22 cellular contexts compared by ENCODE assay signal in genomic region chr16:67435758-67436164, GRCh38. TPM values are rescaled to one million over a fixed set of nuclear protein-coding genes. Genes with fewer than 3 reads are reported as not detected.
DNase-seq lines count a peak whose midpoint lies in the region; ATAC-seq, FAIRE-seq and TF ChIP-seq lines count a peak whose summit lies in the region.
"Had no signal": no experiment of that assay in that cellular context is flagged by ENCODE, and none has a peak within 500 bp of the region (broad histone marks: within the 10 kb centered on the region; RNA-seq: fewer than 3 reads in every experiment).

No MANE protein-coding gene starts in this region.

- no peak overlapping the region for H3K4me3 Mint-ChIP-seq in type B pancreatic cell
- H3K4me3 Mint-ChIP-seq in activated T-cell treated with anti-CD3 and anti-CD28 coated beads, Interleukin-2, amount 50 U/mL, for 4 hours = no peak overlapping the region

- H3K79me1 ChIP-seq in neuronal stem cell (ENCODE audit: low read depth, low read length) = no peaks in the 10 kb centered on the region

- H3K79me2 ChIP-seq in HepG2 (ENCODE audit: insufficient read depth, low read length) = no peaks in the 10 kb centered on the region

- peaks cover 13% of the 10 kb centered on the region for H3K4me1 Mint-ChIP-seq in type B pancreatic cell (ENCODE audit: unreplicated experiment)
- H3K4me1 Mint-ChIP-seq in activated T-cell treated with anti-CD3 and anti-CD28 coated beads, Interleukin-2, amount 50 U/mL, for 4 hours (ENCODE audit: low read depth) = peaks cover 5% of the 10 kb centered on the region

- no peak for DNase-seq in HepG2 (ENCODE audit: low spot score)
- DNase-seq in right lobe of liver = no peak
- DNase-seq in colonic mucosa = peak; percentile 18
- no peak for DNase-seq in neuronal stem cell (ENCODE audit: low spot score)
- DNase-seq in type B pancreatic cell (ENCODE audit: extremely low spot score, unreplicated experiment) = no peak
- DNase-seq in GM19240 (ENCODE audit: insufficient read length, low spot score) = no peak
- no peak for DNase-seq in activated T-cell treated with anti-CD3 and anti-CD28 coated beads, Interleukin-2, amount 50 U/mL, for 4 hours
- DNase-seq in HuH-7 (ENCODE audit: low spot score) = no peak
- DNase-seq: 8988T, COR-L47, DMS153, KG1, NCI-H1048, NCI-H146, NCI-H2081, NCI-H774 had no signal

- H2BK12ac ChIP-seq in neuronal stem cell (ENCODE audit: low read length) = no peak overlapping the region

- intact Hi-C loops in HepG2 (cut with micrococcal nuclease; ENCODE audit: unreplicated experiment) = no loop called here
- intact Hi-C loops in right lobe of liver (cut with DNase I) = no loop called here
- intact Hi-C loops in colonic mucosa (cut with DNase I) = no loop called here

- no peak overlapping the region for H3K14ac ChIP-seq in neuronal stem cell (ENCODE audit: low read length)

- H4K8ac ChIP-seq in neuronal stem cell (ENCODE audit: low read depth, low read length) = no peak overlapping the region

- H3K9me3 ChIP-seq in HepG2 (ENCODE audit: low read length) (no peaks in the 10 kb centered on the region), right lobe of liver (no peaks in the 10 kb centered on the region), colonic mucosa (no peaks in the 10 kb centered on the region), neuronal stem cell (replicated peaks in 1 of 2; ENCODE audit: control insufficient read depth in 2 of 2, insufficient read depth in 1 of 2, low read depth in 1 of 2, low read length in 2 of 2) (peaks cover 0 to 2% of the 10 kb centered on the region in 2 donors)

- H3K23ac ChIP-seq in neuronal stem cell (ENCODE audit: low read depth, low read length, poor library complexity) = peak overlapping the region; percentile 73

- H2BK5ac ChIP-seq in neuronal stem cell (ENCODE audit: low read length) = no peak overlapping the region

- POLR2A ChIA-PET in HepG2 (lab: Yijun Ruan, JAX) = no interaction called here

- in situ Hi-C loops in HepG2 (cut with HindIII; ENCODE audit: extremely low pct_ligation_motif_present, low pct_unique_long_range_greater_than_20kb) = no loop called here

- no peak for TF ChIP-seq POLR2A in HepG2 (IDR thresholded peaks at IDR 0.05; ENCODE audit: insufficient read depth in 1 of 2, low read depth in 2 of 2, low read length in 2 of 2)
- no peak for TF ChIP-seq POLR2A in right lobe of liver (IDR thresholded peaks at IDR 0.05)

- no peak overlapping the region for H3K9ac ChIP-seq in HepG2 (ENCODE audit: insufficient read depth, low read depth, low read length)
- H3K9ac ChIP-seq in colonic mucosa (ENCODE audit: low read depth in 2 of 2, low read length in 2 of 2) = no peak overlapping the region
- H3K9ac ChIP-seq in neuronal stem cell (ENCODE audit: low read depth, low read length, poor library complexity) = peak overlapping the region; percentile 4

- H3K18ac ChIP-seq in neuronal stem cell (ENCODE audit: low read length) = no peak overlapping the region

- no peaks in the 10 kb centered on the region for H4K20me1 ChIP-seq in HepG2 (ENCODE audit: insufficient read depth, low read length)

- no peak overlapping the region for H3K27ac Mint-ChIP-seq in type B pancreatic cell

- no peak for TF ChIP-seq RAD21 in HepG2 (CRISPR knock-in tag; IDR thresholded peaks at IDR 0.05)

- H3K27me3 Mint-ChIP-seq in type B pancreatic cell = peaks cover 9% of the 10 kb centered on the region
- peaks cover 4% of the 10 kb centered on the region for H3K27me3 Mint-ChIP-seq in activated T-cell treated with anti-CD3 and anti-CD28 coated beads, Interleukin-2, amount 50 U/mL, for 4 hours (ENCODE audit: low read depth)

- H2AFZ ChIP-seq in HepG2 (ENCODE audit: low read length) = no peak overlapping the region
- H2AFZ ChIP-seq in neuronal stem cell (ENCODE audit: low read length) = no peak overlapping the region

- no peak overlapping the region for H2BK15ac ChIP-seq in neuronal stem cell (ENCODE audit: low read length)

- CTCF ChIA-PET in HepG2 (lab: Yijun Ruan, JAX; ENCODE audit: low intra/inter-chr PET ratio, low total read pairs) = no interaction called here

- H3K4me1 ChIP-seq in HepG2 (ENCODE audit: insufficient read depth, low read length) (peaks cover 23% of the 10 kb centered on the region), right lobe of liver (peaks cover 0 to 10% (median 5%) of the 10 kb centered on the region in 4 donors), colonic mucosa (peaks cover 1% of the 10 kb centered on the region), neuronal stem cell (ENCODE audit: control insufficient read depth in 2 of 2, insufficient read depth in 1 of 2, low read depth in 1 of 2, low read length in 2 of 2) (peaks cover 10 to 14% of the 10 kb centered on the region in 2 donors)

- TF ChIP-seq CTCF in HepG2 (CRISPR knock-in tag; IDR thresholded peaks at IDR 0.05) (no peak), right lobe of liver (IDR thresholded peaks at IDR 0.05) (no peak), colonic mucosa (IDR thresholded peaks at IDR 0.05) (no peak), type B pancreatic cell (conservative IDR thresholded peaks at IDR 0.05) (peak; percentile 32)

- no peak overlapping the region for H2AK5ac ChIP-seq in neuronal stem cell (ENCODE audit: low read depth, low read length)

- peaks cover 3% of the 10 kb centered on the region for H3K36me3 Mint-ChIP-seq in type B pancreatic cell
- H3K36me3 Mint-ChIP-seq in activated T-cell treated with anti-CD3 and anti-CD28 coated beads, Interleukin-2, amount 50 U/mL, for 4 hours (ENCODE audit: insufficient read depth) = peaks cover 22% of the 10 kb centered on the region

- BruUV-seq in HepG2 (replicated peaks; lab: Mats Ljungman, UMichigan) = no TSS peak

- no peak overlapping the region for H3K27ac ChIP-seq in HepG2 (ENCODE audit: extremely low read length, insufficient read depth, low read length)
- no peak overlapping the region for H3K27ac ChIP-seq in right lobe of liver
- no peak overlapping the region for H3K27ac ChIP-seq in colonic mucosa
- H3K27ac ChIP-seq in neuronal stem cell (replicated peaks; ENCODE audit: low read length) = no peak overlapping the region
- H3K27ac ChIP-seq: C4-2B had no signal

- FAIRE-seq in HepG2 (lab: Jason Lieb, UNC) = no peak
- FAIRE-seq: GM19239 had no signal

- no peaks in the 10 kb centered on the region for H3K9me3 Mint-ChIP-seq in type B pancreatic cell
- H3K9me3 Mint-ChIP-seq in activated T-cell treated with anti-CD3 and anti-CD28 coated beads, Interleukin-2, amount 50 U/mL, for 4 hours = no peaks in the 10 kb centered on the region

- no peak overlapping the region for H3K4me3 ChIP-seq in HepG2 (replicated peaks in 1 of 3; ENCODE audit: insufficient read depth in 1 of 3, low read depth in 2 of 3, low read length in 3 of 3)
- H3K4me3 ChIP-seq in right lobe of liver = no peak overlapping the region
- no peak overlapping the region for H3K4me3 ChIP-seq in colonic mucosa
- peak overlapping the region in 1 of 2 donors; percentile 48 for H3K4me3 ChIP-seq in neuronal stem cell (ENCODE audit: low read length in 2 of 2)

- TF ChIP-seq EP300 in HepG2 (IDR thresholded peaks at IDR 0.05; ENCODE audit: low read depth in 2 of 2, low read length in 2 of 2) = no peak
- TF ChIP-seq EP300 in HepG2 (CRISPR knock-in tag; IDR thresholded peaks at IDR 0.05; ENCODE audit: borderline replicate concordance) = no peak

- H3K36me3 ChIP-seq in HepG2 (replicated peaks in 1 of 2; ENCODE audit: control insufficient read depth in 1 of 2, insufficient read depth in 2 of 2, low read length in 2 of 2) = peaks cover 5 to 26% of the 10 kb centered on the region in 2 experiments; a peak in 3 of 5 replicates
- H3K36me3 ChIP-seq in right lobe of liver = peaks cover 0 to 3% (median 0%) of the 10 kb centered on the region in 4 donors
- H3K36me3 ChIP-seq in colonic mucosa = peaks cover 6% of the 10 kb centered on the region
- peaks cover 17 to 37% of the 10 kb centered on the region in 2 donors for H3K36me3 ChIP-seq in neuronal stem cell (replicated peaks in 1 of 2; ENCODE audit: control insufficient read depth in 2 of 2, insufficient read depth in 2 of 2, low read length in 2 of 2)

- ATAC-seq in HepG2 = no peak
- ATAC-seq in right lobe of liver = no peak
- ATAC-seq in activated T-cell treated with anti-CD3 and anti-CD28 coated beads, Interleukin-2, amount 50 U/mL, for 4 hours = no peak
- ATAC-seq: Panc1, Right ventricle myocardium inferior had no signal

- no peak overlapping the region for H3K4ac ChIP-seq in neuronal stem cell (ENCODE audit: low read length)

- no peak overlapping the region for H4K91ac ChIP-seq in neuronal stem cell (ENCODE audit: low read depth, low read length, poor library complexity)

- no peak overlapping the region for H2BK120ac ChIP-seq in neuronal stem cell (ENCODE audit: low read depth, low read length)

- no peaks in the 10 kb centered on the region; a peak in 1 of 5 replicates for H3K27me3 ChIP-seq in HepG2 (ENCODE audit: control insufficient read depth in 1 of 2, insufficient read depth in 2 of 2, low read length in 2 of 2)
- H3K27me3 ChIP-seq in right lobe of liver = no peaks in the 10 kb centered on the region
- H3K27me3 ChIP-seq in colonic mucosa = no peaks in the 10 kb centered on the region
- H3K27me3 ChIP-seq in neuronal stem cell (ENCODE audit: control insufficient read depth in 3 of 3, insufficient read depth in 3 of 3, low read depth in 1 of 3, low read length in 3 of 3) = peaks cover 0 to 17% (median 4%) of the 10 kb centered on the region in 3 experiments

- 99% methylated on average over 10 of the region's 16 CpGs for WGBS in HepG2 (ENCODE audit: low lambda C conversion rate)
- no CpG with 5 or more reads among the region's 16 CpGs for WGBS in right lobe of liver (ENCODE audit: insufficient coverage, low coverage, low lambda C conversion rate, missing lambda C conversion rate)
- WGBS in neuronal stem cell (ENCODE audit: extremely low coverage in 2 of 2, insufficient read length in 2 of 2, insufficient replicate concordance in 1 of 2), 2 donors = no CpG with 5 or more reads among the region's 16 CpGs

- H3K4me2 ChIP-seq in HepG2 (ENCODE audit: low read depth, low read length) (no peak overlapping the region), neuronal stem cell (ENCODE audit: insufficient read depth, low read length, poor library complexity, severe bottlenecking) (no peak overlapping the region)

RNA-seq across cellular contexts. Expression of gene HSD11B2, which starts 4.8 kb away (rescaled TPM):
- 6.7 and 13.6 TPM in 2 replicates for total RNA-seq in HepG2 (2016; rRNA removed; fragmentation: Illumina TruSeq; extraction: Trizol)
- 3.9 and 4.1 TPM in 2 replicates for total RNA-seq in HepG2 (2016; cell fraction: cytosol; rRNA removed; fragmentation: Illumina TruSeq; extraction: Trizol; ENCODE audit: low read depth)
- total RNA-seq in HepG2 (2016; cell fraction: insoluble cytoplasmic fraction; rRNA removed; fragmentation: Illumina TruSeq; extraction: Trizol) = 5.4 and 13.4 TPM in 2 replicates
- total RNA-seq in HepG2 (2016; cell fraction: membrane; rRNA removed; fragmentation: Illumina TruSeq; extraction: Trizol) = 8.8 TPM in 2 replicates
- total RNA-seq in HepG2 (2016; cell fraction: nucleus; rRNA removed; fragmentation: Illumina TruSeq; extraction: Trizol) = 14.6 and 15.0 TPM in 2 replicates
- polyA plus RNA-seq in HepG2 (2011; rRNA removed) = 8.9 and 11.9 TPM in 2 replicates
- 5.3 and 6.3 TPM in 2 replicates for polyA plus RNA-seq in HepG2 (2011; cell fraction: cytosol; rRNA removed)
- polyA plus RNA-seq in HepG2 (2011; cell fraction: nucleus; rRNA removed) = 34.2 and 34.3 TPM in 2 replicates
- 8.4 and 11.0 TPM in 2 replicates for polyA plus RNA-seq in HepG2 (2012)
- polyA plus RNA-seq in HepG2 (2016; cell fraction: cytosol; fragmentation: Illumina TruSeq; extraction: Trizol; ENCODE audit: low read depth) = 6.5 and 9.3 TPM in 2 replicates
- polyA plus RNA-seq in HepG2 (2016; cell fraction: insoluble cytoplasmic fraction; fragmentation: Illumina TruSeq; extraction: Trizol; ENCODE audit: low read depth) = 11.1 and 13.3 TPM in 2 replicates
- polyA plus RNA-seq in HepG2 (2016; cell fraction: membrane; fragmentation: Illumina TruSeq; extraction: Trizol; ENCODE audit: low read depth) = 11.3 and 12.9 TPM in 2 replicates
- polyA plus RNA-seq in HepG2 (2016; cell fraction: nucleus; fragmentation: Illumina TruSeq; extraction: Trizol; ENCODE audit: insufficient read depth, low read depth) = 48.6 and 52.7 TPM in 2 replicates
- polyA minus RNA-seq in HepG2 (2011; rRNA and poly(A)+ RNA removed; ENCODE audit: low replicate concordance) = 3.3 and 16.4 TPM in 2 replicates
- polyA minus RNA-seq in HepG2 (2011; cell fraction: cytosol; rRNA and poly(A)+ RNA removed) = 4.1 and 8.5 TPM in 2 replicates
- polyA minus RNA-seq in HepG2 (2011; cell fraction: nucleus; rRNA and poly(A)+ RNA removed) = 8.7 and 11.3 TPM in 2 replicates
- total RNA-seq in right lobe of liver = 1 to 10 TPM; 1.3 to 2.7 (median 2.1) TPM
- 100 to 1,000 TPM; 348 to 378 TPM for total RNA-seq in colonic mucosa
- 1.1 TPM for polyA plus RNA-seq in neuronal stem cell (2013, experiment 1 of 2)
- 0.78 TPM for polyA plus RNA-seq in neuronal stem cell (2013, experiment 2 of 2)
- total RNA-seq in type B pancreatic cell (ENCODE audit: low replicate concordance) = 5.4 and 8.5 TPM in 2 replicates
- total RNA-seq in activated T-cell treated with anti-CD3 and anti-CD28 coated beads, Interleukin-2, amount 50 U/mL, for 4 hours = 1 to 10 TPM; 3.9 to 6.1 (median 5.2) TPM

RNA-seq across cellular contexts. Expression of gene ZDHHC1, which starts 19.5 kb away (rescaled TPM):
- total RNA-seq in HepG2 (2016; rRNA removed; fragmentation: Illumina TruSeq; extraction: Trizol) = 0.36 and 1.1 TPM in 2 replicates
- total RNA-seq in HepG2 (2016; cell fraction: cytosol; rRNA removed; fragmentation: Illumina TruSeq; extraction: Trizol; ENCODE audit: low read depth) = 1.6 and 1.9 TPM in 2 replicates
- 0.33 and 1.3 TPM in 2 replicates for total RNA-seq in HepG2 (2016; cell fraction: insoluble cytoplasmic fraction; rRNA removed; fragmentation: Illumina TruSeq; extraction: Trizol)
- total RNA-seq in HepG2 (2016; cell fraction: membrane; rRNA removed; fragmentation: Illumina TruSeq; extraction: Trizol) = 2.2 and 3.3 TPM in 2 replicates
- total RNA-seq in HepG2 (2016; cell fraction: nucleus; rRNA removed; fragmentation: Illumina TruSeq; extraction: Trizol) = 0.96 and 3.2 TPM in 2 replicates
- polyA plus RNA-seq in HepG2 (2011; rRNA removed) = 0.47 and 0.51 TPM in 2 replicates
- 0.28 and 0.60 TPM in 2 replicates for polyA plus RNA-seq in HepG2 (2011; cell fraction: cytosol; rRNA removed)
- 2.1 and 2.7 TPM in 2 replicates for polyA plus RNA-seq in HepG2 (2011; cell fraction: nucleus; rRNA removed)
- 0.36 and 1.0 TPM in 2 replicates for polyA plus RNA-seq in HepG2 (2012)
- 1.3 and 1.6 TPM in 2 replicates for polyA plus RNA-seq in HepG2 (2016; cell fraction: cytosol; fragmentation: Illumina TruSeq; extraction: Trizol; ENCODE audit: low read depth)
- 0.35 and 0.63 TPM in 2 replicates for polyA plus RNA-seq in HepG2 (2016; cell fraction: insoluble cytoplasmic fraction; fragmentation: Illumina TruSeq; extraction: Trizol; ENCODE audit: low read depth)
- 1.2 and 1.6 TPM in 2 replicates for polyA plus RNA-seq in HepG2 (2016; cell fraction: membrane; fragmentation: Illumina TruSeq; extraction: Trizol; ENCODE audit: low read depth)
- 1.3 and 1.4 TPM in 2 replicates for polyA plus RNA-seq in HepG2 (2016; cell fraction: nucleus; fragmentation: Illumina TruSeq; extraction: Trizol; ENCODE audit: insufficient read depth, low read depth)
- polyA minus RNA-seq in HepG2 (2011; rRNA and poly(A)+ RNA removed; ENCODE audit: low replicate concordance) = 1.6 and 5.9 TPM in 2 replicates
- polyA minus RNA-seq in HepG2 (2011; cell fraction: cytosol; rRNA and poly(A)+ RNA removed) = 0.26 TPM in 1 of 2 replicates, not detected in the other
- 1.6 and 3.5 TPM in 2 replicates for polyA minus RNA-seq in HepG2 (2011; cell fraction: nucleus; rRNA and poly(A)+ RNA removed)
- 1 to 10 TPM; 1.2 to 4.0 (median 1.8) TPM for total RNA-seq in right lobe of liver
- total RNA-seq in colonic mucosa = 1 to 10 TPM; 7.9 to 8.7 TPM
- 4.1 TPM for polyA plus RNA-seq in neuronal stem cell (2013, experiment 1 of 2)
- 4.7 TPM for polyA plus RNA-seq in neuronal stem cell (2013, experiment 2 of 2)
- 10.1 and 11.3 TPM in 2 replicates for total RNA-seq in type B pancreatic cell (ENCODE audit: low replicate concordance)
- under 1 TPM; 0.61 to 0.99 (median 0.79) TPM for total RNA-seq in activated T-cell treated with anti-CD3 and anti-CD28 coated beads, Interleukin-2, amount 50 U/mL, for 4 hours

RNA-seq across cellular contexts. Expression of gene TPPP3, which starts 42.5 kb away (rescaled TPM):
- total RNA-seq in HepG2 (2016; rRNA removed; fragmentation: Illumina TruSeq; extraction: Trizol) (0.20 and 0.44 TPM in 2 replicates), right lobe of liver (under 1 TPM in 5 of 6 experiments, not detected in 1; 0.24 to 0.65 (median 0.37) TPM), colonic mucosa (10 to 100 TPM in 1 of 2 donors, 1 to 10 TPM in 1; 3.7 to 12.3 TPM), type B pancreatic cell (ENCODE audit: low replicate concordance) (39.3 and 44.5 TPM in 2 replicates)
- total RNA-seq in HepG2 (2016; cell fraction: cytosol; rRNA removed; fragmentation: Illumina TruSeq; extraction: Trizol; ENCODE audit: low read depth) = 0.18 TPM in 1 of 2 replicates, not detected in the other
- total RNA-seq in HepG2 (2016; cell fraction: insoluble cytoplasmic fraction; rRNA removed; fragmentation: Illumina TruSeq; extraction: Trizol) = 0.50 and 0.54 TPM in 2 replicates
- 0.31 TPM in 1 of 2 replicates, not detected in the other for total RNA-seq in HepG2 (2016; cell fraction: membrane; rRNA removed; fragmentation: Illumina TruSeq; extraction: Trizol)
- 0.62 and 0.63 TPM in 2 replicates for total RNA-seq in HepG2 (2016; cell fraction: nucleus; rRNA removed; fragmentation: Illumina TruSeq; extraction: Trizol)
- 0.16 TPM in 1 of 2 replicates, not detected in the other for polyA plus RNA-seq in HepG2 (2011; rRNA removed)
- 0.05 and 0.31 TPM in 2 replicates for polyA plus RNA-seq in HepG2 (2011; cell fraction: cytosol; rRNA removed)
- 0.31 and 0.50 TPM in 2 replicates for polyA plus RNA-seq in HepG2 (2011; cell fraction: nucleus; rRNA removed)
- 0.15 and 0.69 TPM in 2 replicates for polyA plus RNA-seq in HepG2 (2012)
- polyA plus RNA-seq in HepG2 (2016; cell fraction: cytosol; fragmentation: Illumina TruSeq; extraction: Trizol; ENCODE audit: low read depth) = 0.12 TPM in 1 of 2 replicates, not detected in the other
- 0.23 and 0.32 TPM in 2 replicates for polyA plus RNA-seq in HepG2 (2016; cell fraction: insoluble cytoplasmic fraction; fragmentation: Illumina TruSeq; extraction: Trizol; ENCODE audit: low read depth)
- not detected in 2 replicates for polyA plus RNA-seq in HepG2 (2016; cell fraction: membrane; fragmentation: Illumina TruSeq; extraction: Trizol; ENCODE audit: low read depth)
- 0.48 and 0.55 TPM in 2 replicates for polyA plus RNA-seq in HepG2 (2016; cell fraction: nucleus; fragmentation: Illumina TruSeq; extraction: Trizol; ENCODE audit: insufficient read depth, low read depth)
- 0.38 TPM in 1 of 2 replicates, not detected in the other for polyA minus RNA-seq in HepG2 (2011; rRNA and poly(A)+ RNA removed; ENCODE audit: low replicate concordance)
- not detected in 2 replicates for polyA minus RNA-seq in HepG2 (2011; cell fraction: cytosol; rRNA and poly(A)+ RNA removed)
- 0.64 TPM in 1 of 2 replicates, not detected in the other for polyA minus RNA-seq in HepG2 (2011; cell fraction: nucleus; rRNA and poly(A)+ RNA removed)
- polyA plus RNA-seq in neuronal stem cell (2013, experiment 1 of 2) = 20.8 TPM
- polyA plus RNA-seq in neuronal stem cell (2013, experiment 2 of 2) = 19.8 TPM
- total RNA-seq in activated T-cell treated with anti-CD3 and anti-CD28 coated beads, Interleukin-2, amount 50 U/mL, for 4 hours = under 1 TPM in 1 of 3 donors, not detected in 2; 0.20 TPM
- total RNA-seq: MCF 10A had no signal

RNA-seq across cellular contexts. Expression of gene ATP6V0D1, which starts 45.2 kb away (rescaled TPM):
- total RNA-seq in HepG2 (2016; rRNA removed; fragmentation: Illumina TruSeq; extraction: Trizol) = 49.5 and 51.1 TPM in 2 replicates
- total RNA-seq in HepG2 (2016; cell fraction: cytosol; rRNA removed; fragmentation: Illumina TruSeq; extraction: Trizol; ENCODE audit: low read depth) = 13.5 and 16.0 TPM in 2 replicates
- total RNA-seq in HepG2 (2016; cell fraction: insoluble cytoplasmic fraction; rRNA removed; fragmentation: Illumina TruSeq; extraction: Trizol) = 45.3 and 52.4 TPM in 2 replicates
- 23.6 and 25.5 TPM in 2 replicates for total RNA-seq in HepG2 (2016; cell fraction: membrane; rRNA removed; fragmentation: Illumina TruSeq; extraction: Trizol)
- 26.3 and 30.4 TPM in 2 replicates for total RNA-seq in HepG2 (2016; cell fraction: nucleus; rRNA removed; fragmentation: Illumina TruSeq; extraction: Trizol)
- 54.2 and 61.3 TPM in 2 replicates for polyA plus RNA-seq in HepG2 (2011; rRNA removed)
- polyA plus RNA-seq in HepG2 (2011; cell fraction: cytosol; rRNA removed) = 55.2 and 57.9 TPM in 2 replicates
- polyA plus RNA-seq in HepG2 (2011; cell fraction: nucleus; rRNA removed) = 32.7 and 35.9 TPM in 2 replicates
- polyA plus RNA-seq in HepG2 (2012) = 29.3 and 41.3 TPM in 2 replicates
- 16.4 and 17.3 TPM in 2 replicates for polyA plus RNA-seq in HepG2 (2016; cell fraction: cytosol; fragmentation: Illumina TruSeq; extraction: Trizol; ENCODE audit: low read depth)
- polyA plus RNA-seq in HepG2 (2016; cell fraction: insoluble cytoplasmic fraction; fragmentation: Illumina TruSeq; extraction: Trizol; ENCODE audit: low read depth) = 55.4 and 63.8 TPM in 2 replicates
- 21.4 and 22.6 TPM in 2 replicates for polyA plus RNA-seq in HepG2 (2016; cell fraction: membrane; fragmentation: Illumina TruSeq; extraction: Trizol; ENCODE audit: low read depth)
- polyA plus RNA-seq in HepG2 (2016; cell fraction: nucleus; fragmentation: Illumina TruSeq; extraction: Trizol; ENCODE audit: insufficient read depth, low read depth) = 45.0 and 53.3 TPM in 2 replicates
- 104 and 246 TPM in 2 replicates for polyA minus RNA-seq in HepG2 (2011; rRNA and poly(A)+ RNA removed; ENCODE audit: low replicate concordance)
- polyA minus RNA-seq in HepG2 (2011; cell fraction: cytosol; rRNA and poly(A)+ RNA removed) = 37.9 and 45.0 TPM in 2 replicates
- polyA minus RNA-seq in HepG2 (2011; cell fraction: nucleus; rRNA and poly(A)+ RNA removed) = 14.7 and 19.8 TPM in 2 replicates
- 10 to 100 TPM; 33.6 to 84.6 (median 47.0) TPM for total RNA-seq in right lobe of liver
- total RNA-seq in colonic mucosa = 100 to 1,000 TPM; 194 to 195 TPM
- 20.8 TPM for polyA plus RNA-seq in neuronal stem cell (2013, experiment 1 of 2)
- polyA plus RNA-seq in neuronal stem cell (2013, experiment 2 of 2) = 20.9 TPM
- 73.5 and 94.4 TPM in 2 replicates for total RNA-seq in type B pancreatic cell (ENCODE audit: low replicate concordance)
- 10 to 100 TPM; 36.0 to 49.1 (median 44.5) TPM for total RNA-seq in activated T-cell treated with anti-CD3 and anti-CD28 coated beads, Interleukin-2, amount 50 U/mL, for 4 hours

RNA-seq across cellular contexts. Expression of gene AGRP, which starts 47.6 kb away (rescaled TPM):
- not detected in 2 replicates for total RNA-seq in HepG2 (2016; rRNA removed; fragmentation: Illumina TruSeq; extraction: Trizol)
- total RNA-seq in HepG2 (2016; cell fraction: cytosol; rRNA removed; fragmentation: Illumina TruSeq; extraction: Trizol; ENCODE audit: low read depth) = not detected in 2 replicates
- not detected in 2 replicates for total RNA-seq in HepG2 (2016; cell fraction: insoluble cytoplasmic fraction; rRNA removed; fragmentation: Illumina TruSeq; extraction: Trizol)
- 0.28 TPM in 1 of 2 replicates, not detected in the other for total RNA-seq in HepG2 (2016; cell fraction: membrane; rRNA removed; fragmentation: Illumina TruSeq; extraction: Trizol)
- total RNA-seq in HepG2 (2016; cell fraction: nucleus; rRNA removed; fragmentation: Illumina TruSeq; extraction: Trizol) = not detected in 2 replicates
- polyA plus RNA-seq in HepG2 (2011; rRNA removed) = not detected in 2 replicates
- polyA plus RNA-seq in HepG2 (2011; cell fraction: cytosol; rRNA removed) = 0.34 TPM in 1 of 2 replicates, not detected in the other
- not detected in 2 replicates for polyA plus RNA-seq in HepG2 (2011; cell fraction: nucleus; rRNA removed)
- polyA plus RNA-seq in HepG2 (2012) = 0.75 TPM in 1 of 2 replicates, not detected in the other
- not detected in 2 replicates for polyA plus RNA-seq in HepG2 (2016; cell fraction: cytosol; fragmentation: Illumina TruSeq; extraction: Trizol; ENCODE audit: low read depth)
- not detected in 2 replicates for polyA plus RNA-seq in HepG2 (2016; cell fraction: insoluble cytoplasmic fraction; fragmentation: Illumina TruSeq; extraction: Trizol; ENCODE audit: low read depth)
- polyA plus RNA-seq in HepG2 (2016; cell fraction: membrane; fragmentation: Illumina TruSeq; extraction: Trizol; ENCODE audit: low read depth) = not detected in 2 replicates
- not detected in 2 replicates for polyA plus RNA-seq in HepG2 (2016; cell fraction: nucleus; fragmentation: Illumina TruSeq; extraction: Trizol; ENCODE audit: insufficient read depth, low read depth)
- polyA minus RNA-seq in HepG2 (2011; rRNA and poly(A)+ RNA removed; ENCODE audit: low replicate concordance) = not detected in 2 replicates
- polyA minus RNA-seq in HepG2 (2011; cell fraction: cytosol; rRNA and poly(A)+ RNA removed) = not detected in 2 replicates
- polyA minus RNA-seq in HepG2 (2011; cell fraction: nucleus; rRNA and poly(A)+ RNA removed) = not detected in 2 replicates
- total RNA-seq in right lobe of liver = not detected
- not detected for total RNA-seq in colonic mucosa
- polyA plus RNA-seq in neuronal stem cell (2013, experiment 1 of 2) = not detected
- polyA plus RNA-seq in neuronal stem cell (2013, experiment 2 of 2) = not detected
- not detected in 2 replicates for total RNA-seq in type B pancreatic cell (ENCODE audit: low replicate concordance)
- not detected for total RNA-seq in activated T-cell treated with anti-CD3 and anti-CD28 coated beads, Interleukin-2, amount 50 U/mL, for 4 hours
- total RNA-seq: MCF 10A, NCI-H460, Right ventricle myocardium inferior had no signal

Comparison
In these comparisons a context has a peak if more than half of its experiments do, and no peak if none do; other contexts are left out.
1. RNA of gene HSD11B2, which starts 4.8 kb away (total RNA-seq): 348 to 378 TPM in colonic mucosa; 3.9 to 15.0 TPM in HepG2, 5.4 to 8.5 TPM in type B pancreatic cell, 3.9 to 6.1 TPM in activated T-cell treated with anti-CD3 and anti-CD28 coated beads, Interleukin-2, amount 50 U/mL, for 4 hours and 1.3 to 2.7 TPM in right lobe of liver; every median in the first group is over 10 times any median in the second.